In the genomic region with DNA sequence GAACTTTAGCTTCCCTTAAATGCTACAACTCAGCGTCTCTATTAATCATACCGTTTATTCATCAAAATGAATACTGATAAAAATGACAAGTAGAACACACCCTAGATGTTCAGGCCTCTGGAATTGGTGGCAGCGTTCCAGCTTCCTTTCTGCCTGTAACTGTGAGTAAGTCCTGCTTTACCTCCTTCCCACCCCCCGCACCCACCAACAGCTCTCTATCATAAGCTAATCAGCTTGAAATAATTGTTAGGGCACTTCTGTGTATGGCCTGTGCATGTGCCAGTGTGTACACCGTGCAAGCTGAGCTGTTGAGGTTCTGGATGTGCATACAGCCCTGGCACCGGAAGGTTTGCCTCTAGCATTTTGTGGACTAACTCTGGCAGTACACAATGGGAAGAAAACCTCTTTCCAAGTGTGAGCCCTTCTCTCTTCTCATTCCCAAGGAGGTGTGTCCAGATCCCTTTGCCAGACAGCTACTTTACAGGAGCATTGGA, we compare ENCODE assay signal across 9 cellular contexts. TPM values are rescaled to one million over a fixed set of nuclear protein-coding genes. Genes with fewer than 3 reads are reported as not detected.
DNase-seq lines count a peak whose midpoint lies in the region; ATAC-seq and TF ChIP-seq lines count a peak whose summit lies in the region.
"Had no signal": no experiment of that assay in that cellular context is flagged by ENCODE, and none has a peak within 500 bp of the region (broad histone marks: within the 10 kb centered on the region; RNA-seq: fewer than 3 reads in every experiment).

No MANE protein-coding gene starts in this region.

- peak overlapping the region; percentile 84 for H3K4me2 ChIP-seq in fibroblast of lung (ENCODE audit: extremely low read depth, insufficient read depth, low read length)
- H3K4me2 ChIP-seq in osteoblast (ENCODE audit: insufficient read depth, low read length): peak overlapping the region; percentile 88

- H3K4me1 ChIP-seq in SJSA1 (replicated peaks): peaks cover 18% of the 10 kb centered on the region
- peaks cover 4% of the 10 kb centered on the region for H3K4me1 ChIP-seq in fibroblast of lung (ENCODE audit: control insufficient read depth, extremely low read depth, insufficient read depth, low read length)
- H3K4me1 ChIP-seq in osteoblast (ENCODE audit: insufficient read depth, low read length): peaks cover 19% of the 10 kb centered on the region

- ATAC-seq in HG02798 (IDR thresholded peaks at IDR 0.05; ENCODE audit: poor library complexity, unreplicated experiment): no peak
- no peak for ATAC-seq in GM18520 (IDR thresholded peaks at IDR 0.05; ENCODE audit: unreplicated experiment)

- no peak overlapping the region for H3K27ac ChIP-seq in SJSA1
- H3K27ac ChIP-seq in fibroblast of lung (ENCODE audit: insufficient read depth, low read length): peak overlapping the region; percentile 83
- no peak overlapping the region for H3K27ac ChIP-seq in osteoblast (ENCODE audit: low read depth, low read length)

- H3K27me3 ChIP-seq in SJSA1 (replicated peaks) (no peaks in the 10 kb centered on the region; the same call in 1 of the 2 replicates), fibroblast of lung (ENCODE audit: control insufficient read depth, insufficient read depth, low read length) (no peaks in the 10 kb centered on the region), osteoblast (ENCODE audit: insufficient read depth, low read length) (peaks cover 4% of the 10 kb centered on the region)

- TF ChIP-seq CTCF in fibroblast of lung (conservative IDR thresholded peaks at IDR 0.05 in 1 of 2, IDR thresholded peaks at IDR 0.05 in 1 of 2; ENCODE audit: low read depth in 1 of 2, low read length in 2 of 2): no peak
- no peak for TF ChIP-seq CTCF in osteoblast (IDR thresholded peaks at IDR 0.05; ENCODE audit: extremely low read depth, low read depth, low read length)

- peak overlapping the region; percentile 84 for H2AFZ ChIP-seq in fibroblast of lung (ENCODE audit: low read length)
- H2AFZ ChIP-seq in osteoblast (ENCODE audit: low read length): peak overlapping the region; percentile 78

- H3K36me3 ChIP-seq in SJSA1 (no peaks in the 10 kb centered on the region), fibroblast of lung (ENCODE audit: control insufficient read depth, insufficient read depth, low read length) (no peaks in the 10 kb centered on the region), osteoblast (ENCODE audit: insufficient read depth, low read length) (no peaks in the 10 kb centered on the region)

- H3K9ac ChIP-seq in fibroblast of lung (ENCODE audit: insufficient read depth, low read length): peak overlapping the region; percentile 82

- H3K79me2 ChIP-seq in fibroblast of lung (ENCODE audit: control insufficient read depth, insufficient read depth, low read length) (peaks cover 39% of the 10 kb centered on the region), osteoblast (ENCODE audit: insufficient read depth, low read length) (no peaks in the 10 kb centered on the region)

- H4K20me1 ChIP-seq in fibroblast of lung (ENCODE audit: control insufficient read depth, extremely low read depth, insufficient read depth, low read length) (no peaks in the 10 kb centered on the region), osteoblast (ENCODE audit: insufficient read depth, low read length) (no peaks in the 10 kb centered on the region)

- H3K9me3 ChIP-seq in SJSA1 (replicated peaks) (0 out of 2 replicates have a peak, but pooled peaks cover 6% of the 10 kb centered on the region), fibroblast of lung (ENCODE audit: control insufficient read depth, insufficient read depth, low read depth, low read length) (no peaks in the 10 kb centered on the region), osteoblast (ENCODE audit: low read depth, low read length) (no peaks in the 10 kb centered on the region)

- DNase-seq in GM03348 (ENCODE audit: low spot score): peak; percentile 13
- peak; percentile 17 to 48 for DNase-seq in SJSA1 (ENCODE audit: low read depth in 1 of 2, low spot score in 2 of 2)
- peak; percentile 55 to 82 for DNase-seq in fibroblast of lung (ENCODE audit: low read depth in 2 of 2)
- peak; percentile 72 for DNase-seq in osteoblast (ENCODE audit: insufficient read length, low spot score, missing footprints)
- DNase-seq in germinal center (ENCODE audit: low spot score): no peak
- no peak for DNase-seq in NCI-H2196 treated with DMSO at 0.1 percent for 48 hours (lab: John Stamatoyannopoulos, UW; ENCODE audit: unreplicated experiment)

- H3K4me3 ChIP-seq in SJSA1 (peak overlapping the region; percentile 64), fibroblast of lung (replicated peaks in 1 of 4; ENCODE audit: control extremely low read depth in 1 of 4, insufficient read depth in 1 of 4, low read depth in 3 of 4, low read length in 4 of 4) (peak overlapping the region; percentile 50 to 71 (median 67)), osteoblast (ENCODE audit: insufficient read depth, low read length) (peak overlapping the region; percentile 72)

RNA-seq across cellular contexts. Expression of a gene that starts 1.0 kb away (rescaled TPM):
- 3.4 and 4.5 TPM in 2 replicates for total RNA-seq in SJSA1 (2014; rRNA removed; shearing (Covaris generic))
- total RNA-seq in fibroblast of lung (30.0 and 49.9 TPM in 2 replicates), osteoblast (under 0.01 and 0.36 TPM in 2 replicates)
- 23.4 and 67.2 TPM in 2 replicates for polyA plus RNA-seq in fibroblast of lung
- 10.2 and 29.9 TPM in 2 replicates for polyA plus RNA-seq in fibroblast of lung (2012)
- polyA minus RNA-seq in fibroblast of lung (ENCODE audit: low replicate concordance): 25.1 and 56.7 TPM in 2 replicates
- polyA plus RNA-seq: IgD-negative memory B cell had no signal

Comparison
In these comparisons a context has a peak if more than half of its experiments do, and no peak if none do; other contexts are left out.
1. DNase-seq: peak in GM03348 (single experiment), SJSA1 (2 of 2), fibroblast of lung (2 of 2) and osteoblast (single experiment); none in germinal center (single experiment) and NCI-H2196 treated with DMSO at 0.1 percent for 48 hours (single experiment).
2. Peak in every context shown above with its lines, with median percentiles within 50 percentile points of each other: H3K4me3 ChIP-seq.